Comparison of ENCODE assay signal across 1 cellular context in the genomic region with DNA sequence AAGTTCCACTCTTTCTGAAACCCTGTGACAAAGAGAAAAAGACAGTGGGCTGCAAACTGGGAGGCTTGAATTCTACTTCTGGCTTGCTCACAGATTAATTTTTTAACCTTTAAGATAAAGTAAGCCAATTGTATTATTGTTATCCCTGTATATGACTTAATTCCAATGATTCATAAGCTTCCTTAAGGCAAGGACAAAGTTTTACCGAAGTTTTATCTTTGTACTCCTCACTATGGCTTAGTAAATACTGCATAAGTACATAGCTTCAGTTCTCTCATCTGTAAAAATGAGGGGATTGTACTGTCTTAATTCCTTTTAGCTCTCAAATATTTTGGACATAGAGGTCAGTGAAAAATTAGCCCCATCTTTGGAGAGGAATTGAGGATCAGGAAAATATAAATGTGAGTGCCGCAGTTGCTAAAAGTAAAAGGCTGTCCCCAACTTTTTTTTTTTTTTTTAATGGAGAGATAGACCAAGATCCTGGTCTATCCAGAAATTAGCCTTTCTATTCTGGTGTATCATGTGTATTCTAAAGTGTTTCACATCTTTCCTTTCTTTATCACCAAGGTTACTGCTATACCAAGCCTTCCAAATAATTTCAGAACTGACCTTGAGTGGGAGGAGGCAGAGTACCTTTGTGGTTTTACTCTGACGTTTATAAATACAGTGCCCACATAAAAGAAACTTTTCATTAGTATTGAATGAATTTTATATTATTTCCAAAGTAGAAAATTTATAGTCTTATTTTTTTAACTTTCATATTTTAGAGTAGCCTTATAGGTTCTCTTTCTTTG.
TF ChIP-seq lines count a peak whose summit lies in the region.

No MANE protein-coding gene starts in this region.

TF ChIP-seq in endothelial cell of umbilical vein, 7 proteins besides CTCF, POLR2A, EP300 and RAD21 (continued from another document):
- TF ChIP-seq FOS (IDR thresholded peaks at IDR 0.05; ENCODE audit: borderline replicate concordance, insufficient read depth, low read length) (no peak), MYC (IDR thresholded peaks at IDR 0.05; ENCODE audit: low read depth, low read length) (no peak)
